In the genomic region with DNA sequence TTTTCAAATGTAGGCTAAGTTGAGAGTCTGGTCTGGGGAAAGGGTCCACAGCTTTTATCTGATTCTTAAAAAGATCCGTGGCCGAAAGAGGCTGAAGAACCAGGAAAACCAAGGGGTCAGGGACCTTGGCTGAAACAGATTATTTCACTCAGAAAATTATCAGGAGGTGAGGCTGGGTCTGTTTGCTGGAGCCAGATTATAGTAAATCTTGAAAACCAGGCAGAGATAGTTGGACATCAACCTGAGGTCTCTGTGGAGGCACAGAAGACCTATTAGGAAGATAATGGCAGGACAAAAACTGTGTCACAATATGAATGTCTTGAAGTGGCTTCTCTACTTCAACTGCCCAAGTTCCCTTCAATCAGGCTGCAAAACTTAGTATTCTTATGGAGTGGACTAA, we compare ENCODE assay signal across 16 cellular contexts.
"Had no signal": no experiment of that assay in that cellular context is flagged by ENCODE, and none has a peak within 500 bp of the region (broad histone marks: within the 10 kb centered on the region; RNA-seq: fewer than 3 reads in every experiment).

No MANE protein-coding gene starts in this region.

- DNase-seq: activated CD4-positive, alpha-beta T cell treated with anti-CD3 and anti-CD28 coated beads for 4 hours; activated CD8-positive, alpha-beta memory T cell treated with anti-CD3 and anti-CD28 coated beads, Interleukin-2, amount 50 U/mL, for 48 hours; activated naive CD4-positive, alpha-beta T cell treated with Interleukin-2 at 50 U/mL for 16 hours; islet precursor cell; mammary epithelial cell; mucosa of descending colon; psoas muscle; stimulated activated naive CD8-positive, alpha-beta T cell treated with anti-CD3 and anti-CD28 coated beads, Interleukin-15, amount 100 ng/mL, for 72 hours; T-helper 17 cell; upper lobe of right lung; WERI-Rb-1 had no signal

- H3K27ac Mint-ChIP-seq: stimulated activated naive CD8-positive, alpha-beta T cell treated with anti-CD3 and anti-CD28 coated beads, Interleukin-15, amount 100 ng/mL, for 72 hours had no signal

- ATAC-seq: gastroesophageal sphincter; left lobe of liver; mucosa of descending colon; natural killer cell treated with Interleukin-12 subunit alpha and Interleukin-12 subunit beta and Interleukin-15 and Interleukin-18, amount 100 ng/mL, for 72 hours; psoas muscle; sciatic nerve; SK-N-SH treated with all-trans-retinoic acid at 6 μM for 48 hours; stimulated activated naive CD8-positive, alpha-beta T cell treated with anti-CD3 and anti-CD28 coated beads, Interleukin-15, amount 100 ng/mL, for 72 hours; T-helper 17 cell had no signal

- H3K27me3 Mint-ChIP-seq: natural killer cell treated with Interleukin-12 subunit alpha and Interleukin-12 subunit beta and Interleukin-15 and Interleukin-18, amount 100 ng/mL, for 72 hours; stimulated activated naive CD8-positive, alpha-beta T cell treated with anti-CD3 and anti-CD28 coated beads, Interleukin-15, amount 100 ng/mL, for 72 hours; T-helper 17 cell had no signal

- H3K9me3 Mint-ChIP-seq: natural killer cell treated with Interleukin-12 subunit alpha and Interleukin-12 subunit beta and Interleukin-15 and Interleukin-18, amount 100 ng/mL, for 72 hours; stimulated activated naive CD8-positive, alpha-beta T cell treated with anti-CD3 and anti-CD28 coated beads, Interleukin-15, amount 100 ng/mL, for 72 hours had no signal
